ENCODE assay signal across 32 cellular contexts in genomic region chr1:60342569-60342968, GRCh38.
"Had no signal": no experiment of that assay in that cellular context is flagged by ENCODE, and none has a peak within 500 bp of the region (broad histone marks: within the 10 kb centered on the region; RNA-seq: fewer than 3 reads in every experiment).

No MANE protein-coding gene starts in this region.

- H3K4me1 ChIP-seq: body of pancreas, breast epithelium, Peyer's patch had no signal

- FAIRE-seq: astrocyte, TTC549 had no signal

- H3K27me3 ChIP-seq: body of pancreas, breast epithelium, Peyer's patch had no signal

- DNase-seq: activated CD4-positive, alpha-beta T cell treated with anti-CD3 and anti-CD28 coated beads, Interleukin-2, amount 10 ng/mL, durations not matched to agents 24 days and 14 days; activated CD4-positive, alpha-beta T cell treated with anti-CD3 and anti-CD28 coated beads, Interleukin-2, amount 50 U/mL, for 4 hours; activated CD8-positive, alpha-beta T cell treated with anti-CD3 and anti-CD28 coated beads for 36 hours; activated gamma-delta T cell; activated naive CD4-positive, alpha-beta T cell treated with Interleukin-2 at 50 U/mL for 16 hours; activated naive CD8-positive, alpha-beta T cell treated with anti-CD3 and anti-CD28 coated beads, Interleukin-2, amount 10 ng/mL, durations not matched to agents 7 days and 5 days; activated T-cell treated with anti-CD3 and anti-CD28 coated beads, Interleukin-2, amount 50 U/mL, for 24 hours; caudate nucleus; cerebellar nuclear complex; Kasumi-1; KG1; NCI-H1092 treated with DMSO at 0.1 percent for 48 hours; NCI-H1417; NCI-H146; NCI-H187; NCI-H2029 treated with DMSO at 0.1 percent for 48 hours; NCI-H2107; NCI-H2171; NCI-H2227 treated with DMSO at 0.1 percent for 48 hours; NCI-H446; NCI-H510A treated with DMSO at 0.1 percent for 48 hours; NCI-H526 treated with DMSO at 0.1 percent for 48 hours; NCI-H774; Peyer's patch; Right ventricle myocardium superior; RPMI8226; SW 1271; T1000 had no signal

- H3K4me3 ChIP-seq: body of pancreas, breast epithelium, Peyer's patch had no signal

- H3K36me3 ChIP-seq: breast epithelium, Peyer's patch had no signal

- H3K9me3 ChIP-seq: body of pancreas, breast epithelium, Peyer's patch had no signal

- H3K27ac ChIP-seq: body of pancreas, breast epithelium, Peyer's patch had no signal
